19 cellular contexts compared by ENCODE assay signal in the genomic region with DNA sequence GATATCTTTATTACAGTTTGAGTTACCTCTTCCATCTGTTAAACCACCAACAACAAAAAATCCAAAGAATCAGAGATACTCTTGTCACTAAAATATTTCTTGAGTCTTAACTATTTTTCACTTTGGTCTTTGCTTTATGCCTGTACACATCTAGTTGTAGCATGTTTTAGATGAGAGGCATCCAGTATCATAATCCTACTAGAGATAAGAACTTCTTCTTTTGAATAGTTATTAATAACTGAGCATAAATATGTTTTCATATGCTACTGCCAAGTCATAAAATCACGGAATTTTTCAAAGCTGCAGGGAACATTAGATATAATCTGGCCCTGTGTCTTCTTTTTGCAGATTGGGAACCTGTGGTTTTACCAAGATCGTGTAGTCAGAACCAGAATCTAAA.
"Had no signal": no experiment of that assay in that cellular context is flagged by ENCODE, and none has a peak within 500 bp of the region (broad histone marks: within the 10 kb centered on the region; RNA-seq: fewer than 3 reads in every experiment).

No MANE protein-coding gene starts in this region.

- H3K27ac Mint-ChIP-seq: activated CD4-positive, alpha-beta memory T cell treated with anti-CD3 and anti-CD28 coated beads, Interleukin-2, amount 10 ng/mL, durations not matched to agents 7 days and 5 days; activated CD8-positive, alpha-beta memory T cell treated with anti-CD3 and anti-CD28 coated beads, Interleukin-2, amount 10 ng/mL, durations not matched to agents 7 days and 5 days; nephron progenitor cell; stimulated activated effector memory CD8-positive, alpha-beta T cell treated with anti-CD3 and anti-CD28 coated beads, Interleukin-12 subunit alpha, Interleukin-12 subunit beta, amount 100 ng/mL, for 72 hours had no signal

- H3K4me3 Mint-ChIP-seq: activated CD4-positive, alpha-beta memory T cell treated with anti-CD3 and anti-CD28 coated beads, Interleukin-2, amount 10 ng/mL, durations not matched to agents 7 days and 5 days; activated CD8-positive, alpha-beta memory T cell treated with anti-CD3 and anti-CD28 coated beads, Interleukin-2, amount 10 ng/mL, durations not matched to agents 7 days and 5 days; activated naive CD8-positive, alpha-beta T cell treated with anti-CD3 and anti-CD28 coated beads, Interleukin-2, amount 10 ng/mL, durations not matched to agents 7 days and 5 days; brain; nephron progenitor cell; stimulated activated effector memory CD8-positive, alpha-beta T cell treated with anti-CD3 and anti-CD28 coated beads, Interleukin-12 subunit alpha, Interleukin-12 subunit beta, amount 100 ng/mL, for 72 hours; T-cell had no signal

- ATAC-seq: activated CD8-positive, alpha-beta memory T cell treated with anti-CD3 and anti-CD28 coated beads, Interleukin-2, amount 10 ng/mL, durations not matched to agents 7 days and 5 days; sciatic nerve; stimulated activated effector memory CD8-positive, alpha-beta T cell treated with anti-CD3 and anti-CD28 coated beads, Interleukin-12 subunit alpha, Interleukin-12 subunit beta, amount 100 ng/mL, for 72 hours; T-cell had no signal

- H3K27me3 Mint-ChIP-seq: activated CD4-positive, alpha-beta memory T cell treated with anti-CD3 and anti-CD28 coated beads, Interleukin-2, amount 10 ng/mL, durations not matched to agents 7 days and 5 days; activated CD8-positive, alpha-beta memory T cell treated with anti-CD3 and anti-CD28 coated beads, Interleukin-2, amount 10 ng/mL, durations not matched to agents 7 days and 5 days; activated naive CD8-positive, alpha-beta T cell treated with anti-CD3 and anti-CD28 coated beads, Interleukin-2, amount 10 ng/mL, durations not matched to agents 7 days and 5 days; brain; T-cell had no signal

- H3K9me3 Mint-ChIP-seq: activated CD4-positive, alpha-beta memory T cell treated with anti-CD3 and anti-CD28 coated beads, Interleukin-2, amount 10 ng/mL, durations not matched to agents 7 days and 5 days; activated naive CD8-positive, alpha-beta T cell treated with anti-CD3 and anti-CD28 coated beads, Interleukin-2, amount 10 ng/mL, durations not matched to agents 7 days and 5 days; brain; nephron progenitor cell; stimulated activated effector memory CD8-positive, alpha-beta T cell treated with anti-CD3 and anti-CD28 coated beads, Interleukin-12 subunit alpha, Interleukin-12 subunit beta, amount 100 ng/mL, for 72 hours; T-cell had no signal

- DNase-seq: activated CD4-positive, alpha-beta memory T cell treated with anti-CD3 and anti-CD28 coated beads, Interleukin-2, amount 10 ng/mL, durations not matched to agents 7 days and 5 days; activated CD4-positive, alpha-beta T cell treated with anti-CD3 and anti-CD28 coated beads for 1 hour; activated CD8-positive, alpha-beta memory T cell treated with anti-CD3 and anti-CD28 coated beads, Interleukin-2, amount 10 ng/mL, durations not matched to agents 7 days and 5 days; activated gamma-delta T cell; activated naive CD8-positive, alpha-beta T cell treated with anti-CD3 and anti-CD28 coated beads, Interleukin-2, amount 10 ng/mL, durations not matched to agents 7 days and 5 days; activated T-cell treated with anti-CD3 and anti-CD28 coated beads, Interleukin-2, amount 50 U/mL, for 1 hour; anterior cingulate cortex; caudate nucleus; dorsolateral prefrontal cortex; foreskin fibroblast; mesendoderm; nephron progenitor cell; nucleus accumbens; stimulated activated CD4-positive, alpha-beta T cell treated with anti-CD3 and anti-CD28 coated beads, Interleukin-4, amount 100 ng/mL, for 1 hour; T-cell; upper lobe of left lung had no signal
